In genomic region chr17:27631897-27632725, GRCh38 we compare ENCODE assay signal across 9 cellular contexts. TPM values are rescaled to one million over a fixed set of nuclear protein-coding genes. Genes with fewer than 3 reads are reported as not detected.
A peak's percentile ranks its signal among the peaks of the same experiment; 100 is the strongest.
DNase-seq lines count a peak whose midpoint lies in the region; ATAC-seq and TF ChIP-seq lines count a peak whose summit lies in the region.
"Had no signal": no experiment of that assay in that cellular context is flagged by ENCODE, and none has a peak within 500 bp of the region (broad histone marks: within the 10 kb centered on the region; RNA-seq: fewer than 3 reads in every experiment).

No MANE protein-coding gene starts in this region.

- CTCF ChIA-PET in MCF 10A (lab: Yijun Ruan, JAX): interaction anchor here (0.6 to 4.4 kb wide), 6 partner anchors 20 to 425 kb away, joined by 3 to 19 read pairs (median 3); no protein-coding TSS in a partner anchor

- BruUV-seq in MCF 10A (replicated peaks; lab: Mats Ljungman, UMichigan): no TSS peak

- no peaks in the 10 kb centered on the region for H3K36me3 ChIP-seq in ACC112 (ENCODE audit: insufficient read depth, low read length)

- peaks cover 33% of the 10 kb centered on the region for H3K4me1 ChIP-seq in ACC112 (ENCODE audit: control insufficient read depth, insufficient read depth, low read length, unreplicated experiment)

- H3K4me3 ChIP-seq in ACC112 (ENCODE audit: low read depth, low read length): peak overlapping the region; percentile 72; the same call in 1 of the 2 replicates

- H2AFZ ChIP-seq in ACC112 (ENCODE audit: low read length, unreplicated experiment): no peak overlapping the region

- no peaks in the 10 kb centered on the region for H3K9me3 Mint-ChIP-seq in MCF 10A (ENCODE audit: unreplicated experiment)
- no peaks in the 10 kb centered on the region for H3K9me3 Mint-ChIP-seq in naive B cell

- H3K27ac ChIP-seq in ACC112 (ENCODE audit: low read depth, low read length): no peak overlapping the region

- no peak for TF ChIP-seq CTCF in MCF 10A (IDR thresholded peaks at IDR 0.05; ENCODE audit: unreplicated experiment)

- POLR2A ChIA-PET in MCF 10A (lab: Yijun Ruan, JAX): no interaction called here

- H3K27me3 Mint-ChIP-seq in MCF 10A (ENCODE audit: insufficient read depth, unreplicated experiment) (no peaks in the 10 kb centered on the region), naive B cell (no peaks in the 10 kb centered on the region)

- H3K4me1 Mint-ChIP-seq in MCF 10A (ENCODE audit: insufficient read depth, unreplicated experiment) (peaks cover 23% of the 10 kb centered on the region), naive B cell (peaks cover 43 to 70% (median 55%) of the 10 kb centered on the region in 3 donors)

- H3K4me3 Mint-ChIP-seq in MCF 10A (ENCODE audit: unreplicated experiment) (no peak overlapping the region), naive B cell (peak overlapping the region; percentile 89 to 100 (median 96))

- TF ChIP-seq POLR2A in GM19193 (IDR thresholded peaks at IDR 0.05; ENCODE audit: extremely low read depth, insufficient read depth, insufficient read length): peak; percentile 42

- ATAC-seq in naive B cell (ENCODE audit: low read depth in 2 of 2) (no peak), GM21717 (IDR thresholded peaks at IDR 0.05; ENCODE audit: unreplicated experiment) (no peak)

- H3K27me3 ChIP-seq in ACC112 (ENCODE audit: insufficient read depth, low read length): no peaks in the 10 kb centered on the region

- H3K36me3 Mint-ChIP-seq in MCF 10A (ENCODE audit: insufficient read depth, unreplicated experiment) (no peaks in the 10 kb centered on the region), naive B cell (peaks cover 0 to 6% of the 10 kb centered on the region in 2 donors)

- DNase-seq in MCF 10A (ENCODE audit: unreplicated experiment) (no peak), naive B cell (no peak), amygdala (lab: John Stamatoyannopoulos, UW) (no peak), putamen (ENCODE audit: low spot score) (no peak), Ammon's horn (ENCODE audit: low spot score) (no peak)
- DNase-seq: NCI-H774 had no signal

- H3K79me2 ChIP-seq in ACC112 (ENCODE audit: control insufficient read depth, insufficient read depth, low read length, unreplicated experiment): no peaks in the 10 kb centered on the region

- intact Hi-C loops in MCF 10A (cut with micrococcal nuclease): no loop called here

- H3K27ac Mint-ChIP-seq in MCF 10A (ENCODE audit: low read depth, unreplicated experiment) (peak overlapping the region; percentile 5), naive B cell (peak overlapping the region; percentile 93 to 98 (median 96))

RNA-seq across cellular contexts. Expression of gene LGALS9, which starts 1.1 kb away (rescaled TPM):
- 0.44 and 0.54 TPM in 2 replicates for total RNA-seq in MCF 10A (2022)
- polyA plus RNA-seq in naive B cell (ENCODE audit: low read depth in 6 of 6): 100 to 1,000 TPM in 2 of 6 donors, 10 to 100 TPM in 4; 70.6 to 109 (median 91.5) TPM
